In the genomic region with DNA sequence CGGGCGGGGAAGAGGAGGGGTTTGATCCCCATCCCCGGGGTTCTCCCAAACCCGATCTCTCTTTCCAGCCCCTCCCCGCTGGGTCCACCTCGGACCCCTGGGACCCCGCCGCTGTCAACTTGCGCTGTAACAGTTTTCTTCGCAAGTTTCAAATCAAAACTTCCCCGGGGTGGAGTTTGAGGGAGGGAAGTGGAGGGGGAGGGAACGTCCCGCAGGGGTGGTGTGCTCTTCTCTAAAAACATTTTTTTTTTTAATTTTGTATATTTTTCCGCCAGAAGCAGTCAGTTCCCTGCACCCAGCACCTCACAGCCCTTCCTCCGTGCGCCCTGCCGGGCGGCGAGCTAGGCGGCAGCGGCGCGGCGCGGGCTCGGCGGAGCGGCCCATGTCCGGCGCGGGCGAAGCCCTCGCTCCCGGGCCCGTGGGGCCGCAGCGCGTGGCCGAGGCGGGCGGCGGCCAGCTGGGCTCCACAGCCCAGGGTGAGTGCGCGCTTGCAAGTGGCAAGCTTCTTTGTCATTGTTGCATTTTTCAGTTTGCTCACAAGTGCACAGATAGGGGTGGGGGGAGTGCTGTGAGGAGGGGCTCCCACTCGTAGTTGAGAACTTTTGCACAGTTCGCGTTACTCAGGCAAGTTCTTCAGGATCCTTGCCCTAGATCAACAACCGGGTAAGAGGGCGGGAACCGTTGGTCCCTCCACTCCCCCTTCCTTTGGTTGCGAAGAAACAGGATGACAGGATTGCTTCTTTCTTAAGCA, we compare ENCODE assay signal across 8 cellular contexts. TPM values are rescaled to one million over a fixed set of nuclear protein-coding genes. Genes with fewer than 3 reads are reported as not detected.
DNase-seq lines count a peak whose midpoint lies in the region; ATAC-seq and TF ChIP-seq lines count a peak whose summit lies in the region.

No MANE protein-coding gene starts in this region.

- no peaks in the 10 kb centered on the region for H3K36me3 ChIP-seq in right atrium auricular region
- H3K36me3 ChIP-seq in sigmoid colon, result no peaks in the 10 kb centered on the region

- peaks cover 60% of the 10 kb centered on the region for H3K4me1 Mint-ChIP-seq in activated naive CD8-positive, alpha-beta T cell (ENCODE audit: low read depth)

- CTCF ChIA-PET in RWPE1 (lab: Yijun Ruan, JAX), result interaction anchor here (0.6 to 0.8 kb wide), 3 partner anchors 117 to 334 kb away, joined by 3 to 5 read pairs (median 4); no protein-coding TSS in a partner anchor

- no peak for TF ChIP-seq CTCF in RWPE1 (conservative IDR thresholded peaks at IDR 0.05; ENCODE audit: low read depth)
- no peak for TF ChIP-seq CTCF in right atrium auricular region (IDR thresholded peaks at IDR 0.05)
- no peak for TF ChIP-seq CTCF in sigmoid colon (IDR thresholded peaks at IDR 0.05)

- WGBS in sigmoid colon, 2 donors, result 0% methylated on average over 51 of the region's 51 CpGs

- H3K9me3 Mint-ChIP-seq in activated naive CD8-positive, alpha-beta T cell (ENCODE audit: low read depth), result no peaks in the 10 kb centered on the region

- H3K36me3 Mint-ChIP-seq in activated naive CD8-positive, alpha-beta T cell, result peaks cover 5% of the 10 kb centered on the region

- H3K4me1 ChIP-seq in right atrium auricular region (peaks cover 0 to 21% of the 10 kb centered on the region in 2 donors), sigmoid colon (peaks cover 0 to 42% (median 32%) of the 10 kb centered on the region in 4 donors)

- peak; percentile 25 for ATAC-seq in HG03103 (IDR thresholded peaks at IDR 0.05; ENCODE audit: low read depth, unreplicated experiment)

- DNase-seq in ACHN (peak; percentile 77), RWPE1 (ENCODE audit: low spot score) (peak; percentile 48), right atrium auricular region (ENCODE audit: low spot score) (peak; percentile 71), sigmoid colon (peak; percentile 71), NCI-H1694 (lab: John Stamatoyannopoulos, UW) (no peak)

- peak overlapping the region; percentile 95 for H3K27ac Mint-ChIP-seq in activated naive CD8-positive, alpha-beta T cell

- POLR2A ChIA-PET in RWPE1 (lab: Yijun Ruan, JAX; ENCODE audit: low non-redundant PET), result no interaction called here

- TF ChIP-seq EP300 in sigmoid colon (IDR thresholded peaks at IDR 0.05), result no peak

- H3K4me3 ChIP-seq in right atrium auricular region (peak overlapping the region; percentile 81 to 87), sigmoid colon (peak overlapping the region; percentile 75 to 89 (median 84))

- intact Hi-C loops in sigmoid colon (cut with DNase I), result loop anchor here (5.0 to 10.0 kb wide), 4 partner anchors 84 to 836 kb away; no protein-coding TSS in a partner anchor

- TF ChIP-seq POLR2A in GM18951 (IDR thresholded peaks at IDR 0.05; ENCODE audit: extremely low read depth, insufficient read depth, insufficient read length) (peak; percentile 60), sigmoid colon (IDR thresholded peaks at IDR 0.05) (no peak)

- in situ Hi-C loops in ACHN (cut with HindIII; ENCODE audit: low pct_ligation_motif_present, low pct_unique_long_range_greater_than_20kb, low sequenced_read_pairs) (no loop called here), GM18951 (cut with MboI; ENCODE audit: low sequenced_read_pairs, unreplicated experiment) (no loop called here)

- H3K27me3 Mint-ChIP-seq in activated naive CD8-positive, alpha-beta T cell, result no peaks in the 10 kb centered on the region

- no peaks in the 10 kb centered on the region for H3K9me3 ChIP-seq in right atrium auricular region
- H3K9me3 ChIP-seq in sigmoid colon, result no peaks in the 10 kb centered on the region

- H3K4me3 Mint-ChIP-seq in activated naive CD8-positive, alpha-beta T cell, result peak overlapping the region; percentile 92

- H3K27ac ChIP-seq in RWPE1 (peak overlapping the region; percentile 79), right atrium auricular region (peak overlapping the region; percentile 88 to 94), sigmoid colon (peak overlapping the region; percentile 84 to 93 (median 88))

- H3K27me3 ChIP-seq in right atrium auricular region, result no peaks in the 10 kb centered on the region
- H3K27me3 ChIP-seq in sigmoid colon, result no peaks in the 10 kb centered on the region

RNA-seq across cellular contexts. Expression of a gene that starts 0.9 kb away (rescaled TPM):
- total RNA-seq in right atrium auricular region (10 to 100 TPM; 17.1 to 35.0 TPM), sigmoid colon (10 to 100 TPM; 33.0 to 58.1 (median 51.1) TPM)
- polyA plus RNA-seq in sigmoid colon, result 1 to 10 TPM; 4.4 to 8.3 (median 6.6) TPM
